13 cellular contexts compared by ENCODE assay signal in the genomic region with DNA sequence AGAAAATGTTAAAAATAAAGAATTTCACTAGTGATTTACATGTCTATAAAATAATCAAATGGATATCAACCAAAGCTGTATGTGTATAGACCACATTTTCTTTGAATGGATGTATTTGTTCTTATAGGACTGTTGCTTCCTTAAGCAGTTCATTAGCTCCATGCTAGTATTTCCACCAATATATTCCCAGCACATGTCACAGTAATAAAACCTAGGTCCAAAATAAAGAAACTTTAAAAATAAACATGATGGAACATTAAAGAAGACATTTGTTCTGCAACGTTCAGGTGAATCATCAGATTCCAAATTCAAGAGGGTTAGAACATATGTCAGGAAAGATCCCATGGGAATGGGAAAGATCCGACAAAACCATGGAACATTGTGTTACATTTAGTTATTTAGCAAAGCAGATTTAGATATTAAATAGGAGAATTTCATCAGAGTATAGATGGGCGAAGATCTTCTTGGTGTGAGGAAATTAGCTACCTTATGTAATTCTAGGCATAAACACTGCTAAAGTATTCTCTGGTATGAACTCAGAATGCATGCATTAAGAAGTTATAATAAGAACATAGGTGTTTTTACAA.
A peak's percentile ranks its signal among the peaks of the same experiment; 100 is the strongest.
DNase-seq lines count a peak whose midpoint lies in the region; FAIRE-seq and TF ChIP-seq lines count a peak whose summit lies in the region.
"Had no signal": no experiment of that assay in that cellular context is flagged by ENCODE, and none has a peak within 500 bp of the region (broad histone marks: within the 10 kb centered on the region; RNA-seq: fewer than 3 reads in every experiment).

No MANE protein-coding gene starts in this region.

- no peaks in the 10 kb centered on the region for H4K20me1 ChIP-seq in OCI-LY7 (ENCODE audit: insufficient read depth, low read length)
- H4K20me1 ChIP-seq: BLaER1 treated with 17β-estradiol and CSF1 and Interleukin-3, amounts not matched to agents 10 nM and 100 nM had no signal

- no peaks in the 10 kb centered on the region for H3K27me3 ChIP-seq in H7 (ENCODE audit: control insufficient read depth, insufficient read depth, low read length)
- H3K27me3 ChIP-seq: BLaER1 treated with 17β-estradiol and CSF1 and Interleukin-3, amounts not matched to agents 10 nM and 100 nM had no signal

- no peak overlapping the region for H3K27ac ChIP-seq in OCI-LY7 (ENCODE audit: low read depth, low read length, poor library complexity, severe bottlenecking)
- H3K27ac ChIP-seq: BLaER1 treated with 17β-estradiol and CSF1 and Interleukin-3, amounts not matched to agents 10 nM and 100 nM had no signal

- no peaks in the 10 kb centered on the region for H3K9me2 ChIP-seq in OCI-LY7 (ENCODE audit: insufficient read depth, low read length)

- no TSS peak for BruUV-seq in OCI-LY7 (replicated peaks; lab: Mats Ljungman, UMichigan)

- 0 out of 2 replicates have a peak overlapping the region, but pooled peaks have one; percentile 48 for H2AFZ ChIP-seq in OCI-LY7 (ENCODE audit: low read length)

- POLR2A ChIA-PET in OCI-LY7 (lab: Charles Lee): interaction anchor here (0.5 kb wide), 2 partner anchors 34 to 238 kb away, joined by 3 read pairs; no protein-coding TSS in a partner anchor

- no peaks in the 10 kb centered on the region for H3K79me2 ChIP-seq in OCI-LY7 (ENCODE audit: insufficient read depth, low read depth, low read length)

- no peak for DNase-seq in H54 (ENCODE audit: insufficient read length, low spot score)
- DNase-seq in OCI-LY7 (ENCODE audit: low spot score): no peak
- peak; percentile 55 for DNase-seq in putamen (ENCODE audit: low spot score)
- no peak for DNase-seq in hypothalamus (lab: John Stamatoyannopoulos, UW)
- DNase-seq in H7: no peak
- no peak for DNase-seq in NCI-H1436 treated with DMSO at 0.1 percent for 48 hours (lab: John Stamatoyannopoulos, UW)
- DNase-seq: Calu3; CD8-positive, alpha-beta T cell; DMS79 treated with DMSO at 0.1 percent for 48 hours; GOT3 had no signal

- no peak for TF ChIP-seq POLR2A in H54 (IDR thresholded peaks at IDR 0.05; ENCODE audit: low read depth, low read length)

- H3K9me3 ChIP-seq in OCI-LY7 (ENCODE audit: low read length): no peaks in the 10 kb centered on the region
- H3K9me3 ChIP-seq: BLaER1 treated with 17β-estradiol and CSF1 and Interleukin-3, amounts not matched to agents 10 nM and 100 nM; HAP-1 had no signal

- H3K36me3 ChIP-seq in OCI-LY7 (ENCODE audit: insufficient read depth, low read length) (no peaks in the 10 kb centered on the region), H7 (replicated peaks; ENCODE audit: control insufficient read depth, insufficient read depth, low read length) (no peaks in the 10 kb centered on the region)
- H3K36me3 ChIP-seq: BLaER1 treated with 17β-estradiol and CSF1 and Interleukin-3, amounts not matched to agents 10 nM and 100 nM; HAP-1 had no signal

- no peak overlapping the region for H3K4me2 ChIP-seq in OCI-LY7 (ENCODE audit: low read length)
- H3K4me2 ChIP-seq: BLaER1 treated with 17β-estradiol and CSF1 and Interleukin-3, amounts not matched to agents 10 nM and 100 nM had no signal

- TF ChIP-seq CTCF in OCI-LY7 (conservative IDR thresholded peaks at IDR 0.05; ENCODE audit: low read length): no peak

- intact Hi-C loops in OCI-LY7 (cut with micrococcal nuclease; ENCODE audit: unreplicated experiment): no loop called here

- CTCF ChIA-PET in OCI-LY7 (lab: Charles Lee; ENCODE audit: unreplicated experiment): no interaction called here

- peak; percentile 23 for FAIRE-seq in H54 (lab: Jason Lieb, UNC)
- FAIRE-seq: GM12878 had no signal

- no peak overlapping the region for H3K4me3 ChIP-seq in OCI-LY7 (ENCODE audit: low read depth, low read length, poor library complexity, severe bottlenecking)
- H3K4me3 ChIP-seq in H7 (ENCODE audit: insufficient read depth, low read depth, low read length): no peak overlapping the region
- H3K4me3 ChIP-seq: BLaER1 treated with 17β-estradiol and CSF1 and Interleukin-3, amounts not matched to agents 10 nM and 100 nM; GM12878; HAP-1 had no signal

- H3K4me1 ChIP-seq in OCI-LY7 (ENCODE audit: insufficient read depth, low read length, poor library complexity, severe bottlenecking): no peaks in the 10 kb centered on the region
- H3K4me1 ChIP-seq: BLaER1 treated with 17β-estradiol and CSF1 and Interleukin-3, amounts not matched to agents 10 nM and 100 nM; HAP-1 had no signal
